Comparison of ENCODE assay signal across 8 cellular contexts in the genomic region with DNA sequence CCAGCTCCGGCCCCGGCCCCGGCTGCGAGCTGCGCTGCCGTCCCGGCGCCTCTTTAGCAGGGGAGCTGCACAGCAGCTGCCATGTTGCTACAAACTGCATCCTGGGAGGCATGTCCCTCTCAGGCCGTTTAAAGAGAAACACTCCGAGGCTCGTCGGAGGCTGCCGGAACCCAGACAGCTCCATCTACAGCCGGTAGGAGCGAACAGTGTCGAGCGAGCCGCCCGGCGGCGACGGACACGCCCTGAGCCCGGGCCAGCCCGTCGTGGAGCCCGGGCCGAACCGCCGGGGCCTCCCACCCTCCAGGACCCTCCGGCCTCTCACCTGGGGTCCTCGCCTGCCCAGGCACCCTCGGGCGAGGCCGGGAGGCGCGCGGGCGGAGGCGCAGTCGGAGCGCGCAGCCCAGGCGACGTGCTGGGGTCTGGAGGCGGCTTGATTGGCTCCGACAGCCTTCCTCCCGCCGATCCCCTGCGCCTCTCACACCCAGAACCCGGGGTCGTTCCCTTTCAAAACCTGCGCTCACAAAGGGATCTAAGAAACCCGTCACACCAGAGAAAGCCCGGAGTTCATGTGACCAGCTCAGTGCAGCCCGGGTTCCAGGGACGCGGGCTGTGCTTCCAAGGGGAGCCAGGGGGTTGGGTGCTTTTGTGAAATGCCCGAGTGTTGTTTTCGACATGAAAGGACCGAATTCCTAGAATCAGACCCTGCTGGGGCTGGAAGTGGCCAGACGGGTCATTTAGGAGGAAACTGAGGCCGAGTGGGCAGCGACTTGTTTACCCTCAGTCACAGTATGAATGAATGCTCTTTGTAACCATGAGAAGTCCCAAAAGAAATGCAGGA. TPM values are rescaled to one million over a fixed set of nuclear protein-coding genes. Genes with fewer than 3 reads are reported as not detected.
A peak's percentile ranks its signal among the peaks of the same experiment; 100 is the strongest.
DNase-seq lines count a peak whose midpoint lies in the region; ATAC-seq and TF ChIP-seq lines count a peak whose summit lies in the region.

A gene (minus strand): TSS at position 570 of the 838 bp plus-strand sequence. CDS start 5,040 bp downstream, outside the sequence.

- H3K4me1 ChIP-seq in lung (ENCODE audit: control insufficient read depth in 2 of 2, insufficient read depth in 2 of 2, low read length in 2 of 2), result peaks cover 6 to 10% of the 10 kb centered on the region in 2 donors

- WGBS in lung, 2 donors, result 1% methylated on average over 59 to 64 of the region's 64 CpGs

- peak within 1 kb of the TSS; percentile 86 for H3K4me3 ChIP-seq in lung

- TF ChIP-seq POLR2A in GM19193 (IDR thresholded peaks at IDR 0.05; ENCODE audit: extremely low read depth, insufficient read depth, insufficient read length), result peak; percentile 81

- H3K27me3 ChIP-seq in lung (ENCODE audit: control insufficient read depth, insufficient read depth), result no peaks in the 10 kb centered on the region

- peak in 12 of 14 donors; percentile 27 to 73 (median 49) for DNase-seq in C1 segment of cervical spinal cord (lab: John Stamatoyannopoulos, UW)
- DNase-seq in NCI-H526 treated with DMSO at 0.1 percent for 48 hours (lab: John Stamatoyannopoulos, UW), result peak; percentile 66
- peak; percentile 77 to 81 for DNase-seq in activated CD4-positive, alpha-beta T cell treated with anti-CD3 and anti-CD28 coated beads, Interleukin-2, amount 50 U/mL, for 48 hours
- peak; percentile 88 for DNase-seq in ecto neural progenitor cell (ENCODE audit: low spot score)
- DNase-seq in lung (ENCODE audit: low spot score), result peak; percentile 86
- peak; percentile 60 to 64 (median 63) for DNase-seq in stimulated activated CD4-positive, alpha-beta T cell treated with anti-CD3 and anti-CD28 coated beads, TNF-alpha, amount 100 ng/mL, for 4 hours (ENCODE audit: low read depth in 3 of 3)

- H3K27ac ChIP-seq in lung (ENCODE audit: low read depth in 1 of 2, low read length in 1 of 2), result peak within 1 kb of the TSS; percentile 79 to 86

- peak; percentile 41 for TF ChIP-seq CTCF in lung (IDR thresholded peaks at IDR 0.05; ENCODE audit: control extremely low read depth, extremely low read depth)

- peaks cover 0 to 2% of the 10 kb centered on the region in 2 donors for H3K36me3 ChIP-seq in lung (ENCODE audit: control insufficient read depth in 2 of 2, insufficient read depth in 2 of 2, low read length in 2 of 2)

- ATAC-seq in HG03432 (IDR thresholded peaks at IDR 0.05; ENCODE audit: unreplicated experiment), result peak; percentile 95
- peak; percentile 99 for ATAC-seq in lung (ENCODE audit: insufficient read depth, low FRiP score)

- no peaks in the 10 kb centered on the region for H3K9me3 ChIP-seq in lung (ENCODE audit: control insufficient read depth in 2 of 2, insufficient read depth in 1 of 2, low read length in 1 of 2)

RNA-seq across cellular contexts. Expression of the gene that starts here (rescaled TPM):
- 10 to 100 TPM in 1 of 2 donors, 1 to 10 TPM in 1; 7.6 to 12.3 TPM for total RNA-seq in lung
- polyA plus RNA-seq in lung, result 1 to 10 TPM; 7.8 to 9.4 TPM

Comparison
In these comparisons a context has a peak if more than half of its experiments do, and no peak if none do; other contexts are left out.
1. Peak in every context shown above with its lines: DNase-seq, ATAC-seq, H3K4me3 ChIP-seq and H3K27ac ChIP-seq.